Comparison of ENCODE assay signal across 8 cellular contexts in the genomic region with DNA sequence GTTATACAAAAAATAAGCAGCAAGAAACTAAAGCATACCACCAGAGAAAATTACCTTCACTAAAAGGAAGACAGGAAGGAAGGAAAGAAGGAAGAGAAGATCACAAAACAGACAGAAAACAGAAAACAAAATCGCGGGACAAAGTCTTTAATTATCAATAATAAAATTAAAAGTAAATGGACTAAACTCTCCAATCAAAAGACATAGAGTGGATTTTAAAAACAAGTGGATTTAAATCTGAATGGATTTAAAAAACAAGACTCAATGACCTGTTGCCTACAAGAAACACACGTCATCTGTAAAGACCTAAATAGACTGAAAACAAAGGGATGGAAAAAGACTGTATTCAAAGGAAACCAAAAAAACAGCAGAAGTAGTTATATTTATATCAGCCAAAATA.
"Had no signal": no experiment of that assay in that cellular context is flagged by ENCODE, and none has a peak within 500 bp of the region (broad histone marks: within the 10 kb centered on the region; RNA-seq: fewer than 3 reads in every experiment).

No MANE protein-coding gene starts in this region.

- FAIRE-seq: G401.6, GM12878, GM12891, GM12892, GM18507, GM19239 had no signal

- H3K4me3 ChIP-seq: GM12878 had no signal

- DNase-seq: GDM1, GF-D8 had no signal

- ATAC-seq: GM12878 had no signal
